In genomic region chr17:35808962-35809854, GRCh38 we compare ENCODE assay signal across 8 cellular contexts. TPM values are rescaled to one million over a fixed set of nuclear protein-coding genes. Genes with fewer than 3 reads are reported as not detected.
DNase-seq lines count a peak whose midpoint lies in the region; ATAC-seq, FAIRE-seq and TF ChIP-seq lines count a peak whose summit lies in the region.

TAF15 (plus strand) TSS chr17:35809484; CDS start chr17:35809570, 86 bp downstream.

- H3K4me3 ChIP-seq in heart left ventricle = peak within 1 kb of the TSS; percentile 58 to 96 (median 84)
- H3K4me3 ChIP-seq in upper lobe of left lung = peak within 1 kb of the TSS; percentile 63 to 91 (median 83)

- H3K4me1 ChIP-seq in heart left ventricle (peaks cover 0 to 49% (median 29%) of the 10 kb centered on the region in 12 donors), upper lobe of left lung (peaks cover 28 to 40% (median 37%) of the 10 kb centered on the region in 4 donors)

- no peaks in the 10 kb centered on the region for H3K9me3 ChIP-seq in heart left ventricle
- no peaks in the 10 kb centered on the region for H3K9me3 ChIP-seq in upper lobe of left lung

- intact Hi-C loops in heart left ventricle (cut with DNase I) = loop anchor here in 3 of 10 donors (1.0 to 10.0 kb wide), 2 partner anchors 45 to 194 kb away; no protein-coding TSS in a partner anchor
- intact Hi-C loops in posterior cingulate gyrus (cut with DNase I) = loop anchor here (1.0 to 5.0 kb wide), 2 partner anchors 45 to 242 kb away; no protein-coding TSS in a partner anchor

- H3K27me3 ChIP-seq in heart left ventricle (no peaks in the 10 kb centered on the region), upper lobe of left lung (no peaks in the 10 kb centered on the region)

- ATAC-seq in HG02840 (IDR thresholded peaks at IDR 0.05; ENCODE audit: low FRiP score, unreplicated experiment) (peak; percentile 92), heart left ventricle (peak; percentile 97 to 100 (median 98)), upper lobe of left lung (ENCODE audit: low FRiP score in 2 of 2) (peak; percentile 98 to 99)

- H3K36me3 ChIP-seq in heart left ventricle (peaks cover 0 to 5% (median 0%) of the 10 kb centered on the region in 9 donors), upper lobe of left lung (no peaks in the 10 kb centered on the region)

- TF ChIP-seq CTCF in heart left ventricle (IDR thresholded peaks at IDR 0.05) (peak; percentile 47 to 97 (median 72)), upper lobe of left lung (IDR thresholded peaks at IDR 0.05) (peak; percentile 33 to 73 (median 62))

- DNase-seq in GM12891 (ENCODE audit: insufficient read length, low spot score) (peak; percentile 79), NCI-H1436 (lab: John Stamatoyannopoulos, UW) (peak; percentile 99), T follicular helper cell (ENCODE audit: low read depth) (peak; percentile 94), heart left ventricle (peak; percentile 95 to 98 (median 97)), posterior cingulate gyrus (peak; percentile 96 to 100 (median 98)), upper lobe of left lung (peak; percentile 96 to 98)

- no peak for FAIRE-seq in GM12891 (lab: Jason Lieb, UNC)

- TF ChIP-seq EP300 in upper lobe of left lung (IDR thresholded peaks at IDR 0.05) = peak in 1 of 4 donors; percentile 52

- H3K27ac ChIP-seq in adipose tissue (ENCODE audit: low read depth, low read length) = no peak within 1 kb of the TSS
- peak within 1 kb of the TSS; percentile 76 to 99 (median 94) for H3K27ac ChIP-seq in heart left ventricle
- peak within 1 kb of the TSS; percentile 90 to 99 (median 92) for H3K27ac ChIP-seq in upper lobe of left lung

- WGBS in adipose tissue, 3 donors = 0 to 1% (median 1%) methylated on average over 66 to 71 of the region's 71 CpGs
- WGBS in heart left ventricle, 4 donors = 0 to 1% (median 1%) methylated on average over 41 to 71 of the region's 71 CpGs
- 0 to 1% methylated on average over 30 to 40 of the region's 71 CpGs for WGBS in upper lobe of left lung, 2 donors

- TF ChIP-seq POLR2A in GM12891 (IDR thresholded peaks at IDR 0.05; ENCODE audit: low read depth, low read length) = peak; percentile 93
- TF ChIP-seq POLR2A in heart left ventricle (IDR thresholded peaks at IDR 0.05) = peak; percentile 90 to 97
- peak; percentile 94 to 99 (median 98) for TF ChIP-seq POLR2A in upper lobe of left lung (IDR thresholded peaks at IDR 0.05)

TF ChIP-seq in GM12891, 5 proteins besides CTCF, POLR2A, EP300 and RAD21:
- TF ChIP-seq TAF1 (IDR thresholded peaks at IDR 0.05; ENCODE audit: low read depth, low read length) (peak; percentile 95), SPI1 (IDR thresholded peaks at IDR 0.05; ENCODE audit: low read depth, low read length) (peak; percentile 89), PAX5 (IDR thresholded peaks at IDR 0.05; ENCODE audit: insufficient read depth, low read length, severe bottlenecking) (no peak), POLR2AphosphoS5 (IDR thresholded peaks at IDR 0.05; ENCODE audit: low read depth, low read length) (peak; percentile 94), POU2F2 (IDR thresholded peaks at IDR 0.05; ENCODE audit: low read depth, low read length) (peak; percentile 79; the same call in 1 of the 2 replicates)

RNA-seq across cellular contexts. Expression of gene TAF15, which starts in this region (rescaled TPM):
- 166 TPM for polyA plus RNA-seq in GM12891 (2012; ENCODE audit: low read depth, missing spikeins)
- polyA plus RNA-seq in adipose tissue = 100 to 1,000 TPM in 1 of 3 donors, 10 to 100 TPM in 2; 68.1 to 123 (median 85.1) TPM
- total RNA-seq in heart left ventricle = 100 to 1,000 TPM in 6 of 9 donors, 10 to 100 TPM in 3; 30.1 to 151 (median 121) TPM
- polyA plus RNA-seq in heart left ventricle = 10 to 100 TPM; 83.0 to 95.0 TPM
- total RNA-seq in upper lobe of left lung = 100 to 1,000 TPM in 2 of 6 donors, 10 to 100 TPM in 4; 42.4 to 137 (median 93.0) TPM
